Comparison of ENCODE assay signal across 24 cellular contexts in genomic region chr2:165630276-165630675, GRCh38.
"Had no signal": no experiment of that assay in that cellular context is flagged by ENCODE, and none has a peak within 500 bp of the region (broad histone marks: within the 10 kb centered on the region; RNA-seq: fewer than 3 reads in every experiment).

No MANE protein-coding gene starts in this region.

- H3K27ac ChIP-seq: adrenal gland, ascending aorta, left ventricle myocardium inferior, thoracic aorta had no signal

- H3K36me3 ChIP-seq: adrenal gland, ascending aorta, left ventricle myocardium inferior, thoracic aorta had no signal

- H3K9me3 ChIP-seq: adrenal gland, ascending aorta, left ventricle myocardium inferior, thoracic aorta had no signal

- DNase-seq: activated B cell treated with CpG ODN at 0.5 μM for 24 hours; activated CD4-positive, alpha-beta T cell treated with anti-CD3 and anti-CD28 coated beads for 36 hours; activated CD4-positive, alpha-beta T cell treated with anti-CD3 and anti-CD28 coated beads, Interleukin-2, amount 50 U/mL, for 4 hours; activated CD8-positive, alpha-beta memory T cell treated with anti-CD3 and anti-CD28 coated beads for 24 hours; activated CD8-positive, alpha-beta memory T cell treated with anti-CD3 and anti-CD28 coated beads, Interleukin-2, amount 50 U/mL, for 4 hours; activated T-cell treated with anti-CD3 and anti-CD28 coated beads, Interleukin-2, amount 50 U/mL, for 24 hours; adrenal gland; central memory CD4-positive, alpha-beta T cell; dermis blood vessel endothelial cell; effector CD8-positive, alpha-beta T cell; foreskin melanocyte; immature natural killer cell; left ventricle myocardium inferior; posterior cingulate gyrus; stimulated activated CD4-positive, alpha-beta T cell treated with anti-CD3 and anti-CD28 coated beads, Interleukin-15, amount 100 ng/mL, for 24 hours; stimulated activated naive B cell treated with anti-CD40 and anti-IgM and Interleukin-4, amounts not matched to agents 10 μg/mL and 1 μg/mL and 100 μg/mL, for 72 hours; T1000 had no signal

- H3K4me3 ChIP-seq: adrenal gland, ascending aorta, left ventricle myocardium inferior, smooth muscle cell, thoracic aorta had no signal

- H3K4me1 ChIP-seq: adrenal gland, ascending aorta had no signal

- H3K27me3 ChIP-seq: adrenal gland, ascending aorta had no signal

- ATAC-seq: activated CD4-positive, alpha-beta T cell treated with anti-CD3 and anti-CD28 coated beads for 36 hours; activated T-helper 17 cell treated with anti-CD3 and anti-CD28 coated beads, Interleukin-2, amount 50 U/mL, for 72 hours; esophagus mucosa; natural killer cell treated with Interleukin-12 subunit alpha and Interleukin-12 subunit beta and Interleukin-15 and Interleukin-18, amount 100 ng/mL, for 72 hours; sciatic nerve; stimulated activated naive B cell treated with anti-CD40 and anti-IgM and Interleukin-4, amounts not matched to agents 10 μg/mL and 1 μg/mL and 100 μg/mL, for 72 hours had no signal

- H3K4me2 ChIP-seq: smooth muscle cell had no signal
